ENCODE assay signal across 2 cellular contexts in the genomic region with DNA sequence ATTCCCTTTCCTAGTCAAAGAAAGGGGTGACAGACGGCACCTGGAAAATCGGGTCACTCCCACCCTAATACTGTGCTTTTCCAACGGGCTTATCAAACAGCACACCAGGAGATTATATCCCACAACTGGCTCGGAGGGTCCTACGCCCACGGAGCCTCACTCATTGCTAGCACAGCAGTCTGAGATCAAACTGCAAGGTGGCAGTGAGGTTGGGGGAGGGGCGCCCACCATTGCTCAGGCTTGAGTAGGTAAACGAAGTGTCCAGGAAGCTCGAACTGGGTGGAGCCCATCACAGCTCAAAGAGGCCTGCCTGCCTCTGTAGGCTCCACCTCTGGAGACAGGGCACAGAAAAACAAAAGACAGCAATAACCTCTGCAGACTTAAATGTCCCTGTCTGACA. TPM values are rescaled to one million over a fixed set of nuclear protein-coding genes. Genes with fewer than 3 reads are reported as not detected.
"Had no signal": no experiment of that assay in that cellular context is flagged by ENCODE, and none has a peak within 500 bp of the region (broad histone marks: within the 10 kb centered on the region; RNA-seq: fewer than 3 reads in every experiment).

No MANE protein-coding gene starts in this region.

RNA-seq across cellular contexts. Expression of a gene that starts 42.9 kb away (rescaled TPM):
- total RNA-seq: myocyte had no signal
- polyA plus RNA-seq: immature natural killer cell had no signal
